ENCODE assay signal across 10 cellular contexts in the genomic region with DNA sequence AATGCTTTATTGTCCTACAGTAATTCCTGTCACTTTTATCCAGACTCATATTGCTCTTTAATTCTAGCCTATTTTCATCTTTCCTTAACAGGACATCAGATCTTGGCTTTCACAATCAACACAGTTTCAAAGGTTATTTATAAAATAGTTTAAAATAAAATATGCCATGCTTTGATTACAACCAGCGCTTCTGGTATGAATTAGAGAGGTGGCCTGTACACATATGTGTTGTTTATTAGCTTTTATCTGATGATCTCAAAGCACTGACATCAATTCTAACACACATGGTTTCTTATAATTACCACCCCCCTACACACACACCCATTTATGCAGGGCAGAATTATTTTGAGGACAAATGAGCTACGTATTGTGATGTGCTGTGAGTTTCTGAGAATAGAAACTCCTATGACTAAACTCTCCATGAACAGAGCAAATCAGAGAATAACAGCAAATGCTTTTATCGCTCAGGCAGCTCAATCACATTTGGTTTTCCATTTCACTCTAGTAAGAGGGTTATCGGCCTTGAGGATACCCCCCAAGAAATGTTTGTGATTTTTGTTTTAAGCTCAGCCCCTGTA. TPM values are rescaled to one million over a fixed set of nuclear protein-coding genes. Genes with fewer than 3 reads are reported as not detected.
A peak's percentile ranks its signal among the peaks of the same experiment; 100 is the strongest.
DNase-seq lines count a peak whose midpoint lies in the region; ATAC-seq, FAIRE-seq and TF ChIP-seq lines count a peak whose summit lies in the region.
"Had no signal": no experiment of that assay in that cellular context is flagged by ENCODE, and none has a peak within 500 bp of the region (broad histone marks: within the 10 kb centered on the region; RNA-seq: fewer than 3 reads in every experiment).

No MANE protein-coding gene starts in this region.

- DNase-seq in D721Med (ENCODE audit: insufficient read length, low spot score) (no peak), SK-N-SH (peak; percentile 47), glutamatergic neuron (no peak), HT-29 (ENCODE audit: low spot score) (no peak), NCI-H2029 (lab: John Stamatoyannopoulos, UW) (no peak)
- DNase-seq: gastrocnemius medialis, NCI-H2029 treated with DMSO at 0.1 percent for 48 hours had no signal

- peaks cover 2% of the 10 kb centered on the region for H3K9me3 Mint-ChIP-seq in glutamatergic neuron (ENCODE audit: unreplicated experiment)

- H3K4me1 Mint-ChIP-seq in glutamatergic neuron (ENCODE audit: low read depth, unreplicated experiment), result peaks cover 35% of the 10 kb centered on the region

- H3K4me2 ChIP-seq in SK-N-SH, result no peak overlapping the region

- H3K4me1 ChIP-seq in SK-N-SH (ENCODE audit: control insufficient read depth in 1 of 2, insufficient read depth in 2 of 2, low read depth in 1 of 2, low read length in 1 of 2), result peaks cover 0 to 10% of the 10 kb centered on the region in 2 experiments; a peak in 2 of 4 replicates
- H3K4me1 ChIP-seq: gastrocnemius medialis had no signal

- WGBS in SK-N-SH (ENCODE audit: low lambda C conversion rate), result 49% methylated on average over 4 of the region's 4 CpGs

- POLR2A ChIA-PET in SK-N-SH (lab: Yijun Ruan, JAX), result no interaction called here

- H3K79me2 ChIP-seq in SK-N-SH (ENCODE audit: insufficient read depth), result no peaks in the 10 kb centered on the region

- H3K9ac ChIP-seq in SK-N-SH, result no peak overlapping the region

- no peaks in the 10 kb centered on the region for H3K9me2 ChIP-seq in SK-N-SH

- peaks cover 11% of the 10 kb centered on the region for H3K27me3 ChIP-seq in SK-N-SH (ENCODE audit: insufficient read depth)
- H3K27me3 ChIP-seq: gastrocnemius medialis had no signal

- no peak overlapping the region for H3K4me3 Mint-ChIP-seq in glutamatergic neuron (ENCODE audit: unreplicated experiment)

- TF ChIP-seq RAD21 in SK-N-SH (IDR thresholded peaks at IDR 0.05; ENCODE audit: low read length), result no peak

- TF ChIP-seq EP300 in SK-N-SH (IDR thresholded peaks at IDR 0.05; ENCODE audit: borderline replicate concordance in 1 of 2, low read depth in 1 of 2, low read length in 1 of 2), result peak in 1 of 2 experiments; percentile 13; a peak in 1 of 4 replicates

- ATAC-seq in GM18861 (IDR thresholded peaks at IDR 0.05; ENCODE audit: unreplicated experiment) (peak; percentile 27), HG03135 (IDR thresholded peaks at IDR 0.05; ENCODE audit: unreplicated experiment) (no peak)
- ATAC-seq: gastrocnemius medialis had no signal

- no peak overlapping the region for H3K4me3 ChIP-seq in SK-N-SH (ENCODE audit: low read depth in 2 of 2, low read length in 1 of 2)
- H3K4me3 ChIP-seq: gastrocnemius medialis had no signal

- peaks cover 2% of the 10 kb centered on the region for H3K27me3 Mint-ChIP-seq in glutamatergic neuron (ENCODE audit: unreplicated experiment)

- H3K36me3 ChIP-seq in SK-N-SH (replicated peaks in 1 of 2; ENCODE audit: control insufficient read depth in 1 of 2, insufficient read depth in 2 of 2, low read length in 1 of 2), result no peaks in the 10 kb centered on the region
- H3K36me3 ChIP-seq: gastrocnemius medialis had no signal

- no peak for TF ChIP-seq CTCF in D721Med (IDR thresholded peaks at IDR 0.05; ENCODE audit: insufficient read depth, missing control alignments)
- TF ChIP-seq CTCF in SK-N-SH (IDR thresholded peaks at IDR 0.05), result no peak
- no peak for TF ChIP-seq CTCF in glutamatergic neuron (IDR thresholded peaks at IDR 0.05; ENCODE audit: partially characterized antibody, unreplicated experiment)

- H2AFZ ChIP-seq in SK-N-SH (ENCODE audit: low read depth), result no peak overlapping the region; the same call in 1 of the 2 replicates

- H3K36me3 Mint-ChIP-seq in glutamatergic neuron (ENCODE audit: unreplicated experiment), result no peaks in the 10 kb centered on the region

- no peaks in the 10 kb centered on the region for H3K9me3 ChIP-seq in SK-N-SH
- H3K9me3 ChIP-seq: gastrocnemius medialis had no signal

- H4K20me1 ChIP-seq in SK-N-SH (ENCODE audit: insufficient read depth), result no peaks in the 10 kb centered on the region

- CTCF ChIA-PET in SK-N-SH (lab: Yijun Ruan, JAX), result interaction anchor here (0.6 to 3.6 kb wide), 5 partner anchors 33 to 994 kb away, joined by 3 to 14 read pairs (median 6); no protein-coding TSS in a partner anchor

- peak overlapping the region; percentile 52 for H3K27ac Mint-ChIP-seq in glutamatergic neuron (ENCODE audit: unreplicated experiment)

- no peaks in the 10 kb centered on the region for H3F3A ChIP-seq in SK-N-SH (replicated peaks; ENCODE audit: insufficient read depth)

- H3K27ac ChIP-seq in SK-N-SH (ENCODE audit: low read depth in 2 of 2, low read length in 1 of 2), result no peak overlapping the region
- H3K27ac ChIP-seq: gastrocnemius medialis had no signal

- peak; percentile 16 for FAIRE-seq in D721Med (lab: Jason Lieb, UNC)

TF ChIP-seq in SK-N-SH, 30 proteins besides CTCF, POLR2A, EP300 and RAD21:
- TF ChIP-seq GATA2 (CRISPR knock-in tag; IDR thresholded peaks at IDR 0.05), result peak; percentile 59
- no peak for TF ChIP-seq GABPA (IDR thresholded peaks at IDR 0.05; ENCODE audit: low read depth)

RNA-seq across cellular contexts. Expression of a gene that starts 18.0 kb away (rescaled TPM):
- 0.08 TPM in 1 of 2 replicates, not detected in the other for polyA plus RNA-seq in SK-N-SH (2012; rRNA removed)
- 0.05 TPM in 1 of 2 replicates, not detected in the other for polyA plus RNA-seq in SK-N-SH (2012; cell fraction: cytosol; rRNA removed)
- 0.04 TPM in 1 of 2 replicates, not detected in the other for polyA plus RNA-seq in SK-N-SH (2012; cell fraction: nucleus; rRNA removed)
- not detected for total RNA-seq in glutamatergic neuron (ENCODE audit: unreplicated experiment)
- not detected in 2 replicates for total RNA-seq in HT-29 (2014; rRNA removed; shearing (Covaris generic))
- total RNA-seq: kidney epithelial cell had no signal

RNA-seq across cellular contexts. Expression of a gene that starts 53.2 kb away (rescaled TPM):
- polyA plus RNA-seq in SK-N-SH (2012; rRNA removed), result 26.1 and 37.0 TPM in 2 replicates
- 40.5 and 46.1 TPM in 2 replicates for polyA plus RNA-seq in SK-N-SH (2012; cell fraction: cytosol; rRNA removed)
- polyA plus RNA-seq in SK-N-SH (2012; cell fraction: nucleus; rRNA removed), result 11.2 and 17.5 TPM in 2 replicates
- total RNA-seq in glutamatergic neuron (ENCODE audit: unreplicated experiment), result 2.5 TPM
- total RNA-seq in HT-29 (2014; rRNA removed; shearing (Covaris generic)), result 27.4 and 31.9 TPM in 2 replicates
